Comparison of ENCODE assay signal across 8 cellular contexts in genomic region chr1:41383094-41383852, GRCh38. TPM values are rescaled to one million over a fixed set of nuclear protein-coding genes. Genes with fewer than 3 reads are reported as not detected.
DNase-seq lines count a peak whose midpoint lies in the region; ATAC-seq and TF ChIP-seq lines count a peak whose summit lies in the region.

No MANE protein-coding gene starts in this region.

- POLR2A ChIA-PET in CD8-positive, alpha-beta T cell (lab: Charles Lee) = no interaction called here

- H3K4me1 Mint-ChIP-seq in CD8-positive, alpha-beta T cell (ENCODE audit: low read depth) = peaks cover 20% of the 10 kb centered on the region
- peaks cover 15% of the 10 kb centered on the region for H3K4me1 Mint-ChIP-seq in neural crest cell

- H3K9ac ChIP-seq in colonic mucosa (ENCODE audit: low read depth in 2 of 2, low read length in 2 of 2) = peak overlapping the region in 1 of 2 donors; percentile 26

- TF ChIP-seq CTCF in CD8-positive, alpha-beta T cell (IDR thresholded peaks at IDR 0.05) = no peak
- TF ChIP-seq CTCF in Peyer's patch (IDR thresholded peaks at IDR 0.05) = no peak
- no peak for TF ChIP-seq CTCF in colonic mucosa (IDR thresholded peaks at IDR 0.05)
- no peak for TF ChIP-seq CTCF in neural crest cell (conservative IDR thresholded peaks at IDR 0.05)

- no peaks in the 10 kb centered on the region for H3K9me3 Mint-ChIP-seq in CD8-positive, alpha-beta T cell
- H3K9me3 Mint-ChIP-seq in neural crest cell = no peaks in the 10 kb centered on the region

- H3K36me3 ChIP-seq in CD8-positive, alpha-beta T cell (ENCODE audit: insufficient read depth, low read length) = no peaks in the 10 kb centered on the region
- H3K36me3 ChIP-seq in Peyer's patch (no peaks in the 10 kb centered on the region), colonic mucosa (no peaks in the 10 kb centered on the region)

- H3K27ac ChIP-seq in CD8-positive, alpha-beta T cell (ENCODE audit: low read depth, low read length) = no peak overlapping the region
- H3K27ac ChIP-seq in Peyer's patch = peak overlapping the region in 3 of 4 donors; percentile 70 to 92 (median 91)
- H3K27ac ChIP-seq in colonic mucosa = peak overlapping the region; percentile 65

- TF ChIP-seq POLR2A in Peyer's patch (IDR thresholded peaks at IDR 0.05) = no peak

- intact Hi-C loops in CD8-positive, alpha-beta T cell (cut with DNase I, micrococcal nuclease) = loop anchor here in 1 of 2 experiments (1.0 kb wide), 1 partner anchor 22 kb away; the partner anchor contains the start of gene FOXO6
- intact Hi-C loops in colonic mucosa (cut with DNase I) = no loop called here

- H3K4me3 ChIP-seq in CD8-positive, alpha-beta T cell (ENCODE audit: low read depth, low read length) = no peak overlapping the region
- H3K4me3 ChIP-seq in Peyer's patch (peak overlapping the region in 3 of 4 donors; percentile 46 to 64 (median 62)), colonic mucosa (peak overlapping the region; percentile 35)

- H3K27me3 Mint-ChIP-seq in CD8-positive, alpha-beta T cell (ENCODE audit: low read depth) = peaks cover 60% of the 10 kb centered on the region
- H3K27me3 Mint-ChIP-seq in neural crest cell (ENCODE audit: low read depth) = peaks cover 78% of the 10 kb centered on the region

- no peaks in the 10 kb centered on the region for H3K36me3 Mint-ChIP-seq in CD8-positive, alpha-beta T cell
- H3K36me3 Mint-ChIP-seq in neural crest cell (ENCODE audit: low read depth) = no peaks in the 10 kb centered on the region

- ATAC-seq in CD8-positive, alpha-beta T cell = peak; percentile 70
- ATAC-seq in HG03354 (IDR thresholded peaks at IDR 0.05; ENCODE audit: poor library complexity, severe bottlenecking, unreplicated experiment) = no peak
- ATAC-seq in HG03378 (IDR thresholded peaks at IDR 0.05; ENCODE audit: unreplicated experiment) = no peak
- no peak for ATAC-seq in GM18498 (IDR thresholded peaks at IDR 0.05; ENCODE audit: unreplicated experiment)
- no peak for ATAC-seq in HG03457 (IDR thresholded peaks at IDR 0.05; ENCODE audit: unreplicated experiment)

- no peaks in the 10 kb centered on the region for H3K9me3 ChIP-seq in CD8-positive, alpha-beta T cell (ENCODE audit: low read length)
- H3K9me3 ChIP-seq in Peyer's patch (no peaks in the 10 kb centered on the region), colonic mucosa (no peaks in the 10 kb centered on the region)

- peaks cover 23% of the 10 kb centered on the region for H3K4me1 ChIP-seq in CD8-positive, alpha-beta T cell (ENCODE audit: insufficient read depth, low read length)
- H3K4me1 ChIP-seq in Peyer's patch (peaks cover 3 to 29% (median 9%) of the 10 kb centered on the region in 4 donors), colonic mucosa (no peaks in the 10 kb centered on the region)

- H3K4me3 Mint-ChIP-seq in CD8-positive, alpha-beta T cell = peak overlapping the region; percentile 68
- peak overlapping the region; percentile 79 for H3K4me3 Mint-ChIP-seq in neural crest cell

- peak in 3 of 7 experiments; percentile 40 to 51 (median 41) for DNase-seq in CD8-positive, alpha-beta T cell
- no peak for DNase-seq in Peyer's patch
- DNase-seq in colonic mucosa = no peak
- no peak for DNase-seq in neural crest cell (ENCODE audit: low read depth, low spot score)

- CTCF ChIA-PET in CD8-positive, alpha-beta T cell (lab: Charles Lee) = no interaction called here

- H3K27me3 ChIP-seq in CD8-positive, alpha-beta T cell (ENCODE audit: insufficient read depth, low read length) = peaks cover 6% of the 10 kb centered on the region
- H3K27me3 ChIP-seq in Peyer's patch = no peaks in the 10 kb centered on the region
- H3K27me3 ChIP-seq in colonic mucosa = peaks cover 20% of the 10 kb centered on the region

- H3K27ac Mint-ChIP-seq in CD8-positive, alpha-beta T cell = no peak overlapping the region
- H3K27ac Mint-ChIP-seq in neural crest cell (ENCODE audit: unreplicated experiment) = no peak overlapping the region

RNA-seq across cellular contexts. Expression of gene FOXO6, which starts 22.0 kb away (rescaled TPM):
- total RNA-seq in CD8-positive, alpha-beta T cell = 1 to 10 TPM; 1.4 to 1.7 TPM
- total RNA-seq in Peyer's patch (1 to 10 TPM in 1 of 4 donors, under 1 TPM in 1, not detected in 2; 0.53 to 1.1 TPM), colonic mucosa (under 1 TPM; 0.56 to 0.59 TPM), neural crest cell (1.2 and 1.4 TPM in 2 replicates)
